ENCODE assay signal across 1 cellular context in genomic region chr5:123814796-123815479, GRCh38.
TF ChIP-seq lines count a peak whose summit lies in the region.

No MANE protein-coding gene starts in this region.

TF ChIP-seq in H1, 55 proteins besides CTCF, POLR2A, EP300 and RAD21:
- TF ChIP-seq USF2 (IDR thresholded peaks at IDR 0.05; ENCODE audit: low read length), result no peak
- TF ChIP-seq ASH2L (IDR thresholded peaks at IDR 0.05; ENCODE audit: low read length), result peak; percentile 28
